In the genomic region with DNA sequence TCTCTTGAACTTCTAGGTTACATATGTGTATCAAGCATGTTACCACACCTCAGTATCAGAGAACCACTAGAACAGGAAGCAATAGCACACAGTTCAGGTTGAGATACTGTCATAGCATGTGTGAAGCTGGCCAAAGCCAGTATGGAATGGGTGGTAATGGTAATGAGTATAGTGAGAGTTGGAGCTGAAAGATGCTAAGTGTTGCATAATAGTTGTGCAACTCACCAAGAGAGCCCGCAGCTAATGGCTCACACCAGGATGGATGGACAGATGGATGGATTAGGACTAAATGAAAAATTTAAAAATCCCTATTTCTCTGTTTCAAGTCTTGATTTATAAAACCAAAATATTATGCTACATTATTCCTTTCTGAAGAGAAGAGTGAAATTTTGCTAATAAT, we compare ENCODE assay signal across 38 cellular contexts. TPM values are rescaled to one million over a fixed set of nuclear protein-coding genes. Genes with fewer than 3 reads are reported as not detected.
"Had no signal": no experiment of that assay in that cellular context is flagged by ENCODE, and none has a peak within 500 bp of the region (broad histone marks: within the 10 kb centered on the region; RNA-seq: fewer than 3 reads in every experiment).

No MANE protein-coding gene starts in this region.

- H3K9me3 Mint-ChIP-seq: activated naive CD4-positive, alpha-beta T cell treated with anti-CD3 and anti-CD28 coated beads for 36 hours; activated naive CD8-positive, alpha-beta T cell treated with anti-CD3 and anti-CD28 coated beads for 36 hours; activated T-helper 1 cell treated with anti-CD3 and anti-CD28 coated beads, Interleukin-12 subunit alpha, Interleukin-12 subunit beta, Interleukin-2, Interleukin-4 antibody, amounts not matched to agents 30 ng/mL and 10 ng/mL and 1 ng/mL, durations not matched to agents 14 hours and 24 hours and 36 hours; brain; stimulated activated memory B cell treated with anti-CD40 and anti-IgM and Interleukin-4, amounts not matched to agents 10 μg/mL and 1 μg/mL and 100 μg/mL, for 72 hours; stimulated activated naive CD8-positive, alpha-beta T cell treated with anti-CD3 and anti-CD28 coated beads, Interleukin-15, amount 100 ng/mL, for 72 hours had no signal

- H3K27me3 Mint-ChIP-seq: activated naive CD8-positive, alpha-beta T cell treated with anti-CD3 and anti-CD28 coated beads for 36 hours; brain; stimulated activated memory B cell treated with anti-CD40 and anti-IgM and Interleukin-4, amounts not matched to agents 10 μg/mL and 1 μg/mL and 100 μg/mL, for 72 hours; stimulated activated naive CD8-positive, alpha-beta T cell treated with anti-CD3 and anti-CD28 coated beads, Interleukin-15, amount 100 ng/mL, for 72 hours had no signal

- H3K9me3 ChIP-seq: adrenal gland, ascending aorta, colonic mucosa, esophagus squamous epithelium, heart right ventricle, psoas muscle, upper lobe of left lung, vagina had no signal

- DNase-seq: activated CD4-positive, alpha-beta T cell treated with anti-CD3 and anti-CD28 coated beads for 48 hours; activated CD4-positive, alpha-beta T cell treated with anti-CD3 and anti-CD28 coated beads, Interleukin-2, amount 50 U/mL, for 48 hours; activated CD8-positive, alpha-beta memory T cell treated with anti-CD3 and anti-CD28 coated beads for 24 hours; activated effector memory CD4-positive, alpha-beta T cell treated with anti-CD3 and anti-CD28 coated beads, Interleukin-2, amount 50 U/mL, for 16 hours; activated naive CD4-positive, alpha-beta T cell treated with anti-CD3 and anti-CD28 coated beads for 36 hours; activated naive CD8-positive, alpha-beta T cell treated with anti-CD3 and anti-CD28 coated beads for 36 hours; adrenal gland; cerebellar nuclear complex; colonic mucosa; effector CD8-positive, alpha-beta T cell; esophagus squamous epithelium; foreskin melanocyte; heart right ventricle; islet precursor cell; left cardiac atrium; left ventricle myocardium superior; midbrain; naive thymus-derived CD4-positive, alpha-beta T cell; nucleus accumbens; psoas muscle; stimulated activated CD4-positive, alpha-beta T cell treated with anti-CD3 and anti-CD28 coated beads, Interleukin-1b, Interleukin-23, amount 100 ng/mL, for 48 hours; stimulated activated CD4-positive, alpha-beta T cell treated with anti-CD3 and anti-CD28 coated beads, Interleukin-4, amount 100 ng/mL, for 4 hours; stimulated activated CD8-positive, alpha-beta memory T cell treated with anti-CD3 and anti-CD28 coated beads, Interleukin-4, amount 100 ng/mL, for 48 hours; stimulated activated naive CD8-positive, alpha-beta T cell treated with anti-CD3 and anti-CD28 coated beads, Interleukin-15, amount 100 ng/mL, for 72 hours; substantia nigra; T-helper 9 cell; upper lobe of left lung; WERI-Rb-1 had no signal

- H3K4me3 ChIP-seq: adrenal gland, ascending aorta, cardiac muscle cell, colonic mucosa, esophagus squamous epithelium, heart right ventricle, psoas muscle, smooth muscle cell, upper lobe of left lung, vagina had no signal

- H3K27me3 ChIP-seq: adrenal gland, ascending aorta, cardiac muscle cell, colonic mucosa, esophagus squamous epithelium, heart right ventricle, upper lobe of left lung, vagina had no signal

- H3K9ac ChIP-seq: parathyroid adenoma had no signal

- H3K4me1 Mint-ChIP-seq: activated naive CD8-positive, alpha-beta T cell treated with anti-CD3 and anti-CD28 coated beads for 36 hours; naive thymus-derived CD4-positive, alpha-beta T cell; stimulated activated memory B cell treated with anti-CD40 and anti-IgM and Interleukin-4, amounts not matched to agents 10 μg/mL and 1 μg/mL and 100 μg/mL, for 72 hours; stimulated activated naive CD8-positive, alpha-beta T cell treated with anti-CD3 and anti-CD28 coated beads, Interleukin-15, amount 100 ng/mL, for 72 hours had no signal

- H3K36me3 ChIP-seq: adrenal gland, ascending aorta, cardiac muscle cell, colonic mucosa, esophagus squamous epithelium, heart right ventricle, upper lobe of left lung, vagina, WERI-Rb-1 had no signal

- ATAC-seq: activated CD4-positive, CD25-positive, alpha-beta regulatory T cell treated with anti-CD3 and anti-CD28 coated beads, Interleukin-2, amount 50 U/mL, for 24 hours; heart right ventricle; left cardiac atrium; left ventricle myocardium superior; naive thymus-derived CD4-positive, alpha-beta T cell; psoas muscle; stimulated activated memory B cell treated with anti-CD40 and anti-IgM and Interleukin-4, amounts not matched to agents 10 μg/mL and 1 μg/mL and 100 μg/mL, for 72 hours; stimulated activated naive CD8-positive, alpha-beta T cell treated with anti-CD3 and anti-CD28 coated beads, Interleukin-15, amount 100 ng/mL, for 72 hours had no signal

- H3K27ac Mint-ChIP-seq: activated naive CD4-positive, alpha-beta T cell treated with anti-CD3 and anti-CD28 coated beads for 36 hours; activated naive CD8-positive, alpha-beta T cell treated with anti-CD3 and anti-CD28 coated beads for 36 hours; activated T-helper 1 cell treated with anti-CD3 and anti-CD28 coated beads, Interleukin-12 subunit alpha, Interleukin-12 subunit beta, Interleukin-2, Interleukin-4 antibody, amounts not matched to agents 30 ng/mL and 10 ng/mL and 1 ng/mL, durations not matched to agents 14 hours and 24 hours and 36 hours; brain; naive thymus-derived CD4-positive, alpha-beta T cell; stimulated activated memory B cell treated with anti-CD40 and anti-IgM and Interleukin-4, amounts not matched to agents 10 μg/mL and 1 μg/mL and 100 μg/mL, for 72 hours; stimulated activated naive CD8-positive, alpha-beta T cell treated with anti-CD3 and anti-CD28 coated beads, Interleukin-15, amount 100 ng/mL, for 72 hours had no signal

- H3K36me3 Mint-ChIP-seq: activated naive CD8-positive, alpha-beta T cell treated with anti-CD3 and anti-CD28 coated beads for 36 hours; brain; naive thymus-derived CD4-positive, alpha-beta T cell; stimulated activated memory B cell treated with anti-CD40 and anti-IgM and Interleukin-4, amounts not matched to agents 10 μg/mL and 1 μg/mL and 100 μg/mL, for 72 hours had no signal

- H3K79me2 ChIP-seq: parathyroid adenoma had no signal

- H3K27ac ChIP-seq: adrenal gland, ascending aorta, cardiac muscle cell, colonic mucosa, epithelial cell of prostate, esophagus squamous epithelium, heart right ventricle, parathyroid adenoma, psoas muscle, upper lobe of left lung, vagina, WERI-Rb-1 had no signal

- H3K4me1 ChIP-seq: adrenal gland, ascending aorta, colonic mucosa, esophagus squamous epithelium, parathyroid adenoma, psoas muscle, upper lobe of left lung, vagina had no signal

- H2AFZ ChIP-seq: parathyroid adenoma had no signal

- H3K4me3 Mint-ChIP-seq: activated naive CD4-positive, alpha-beta T cell treated with anti-CD3 and anti-CD28 coated beads for 36 hours; activated naive CD8-positive, alpha-beta T cell treated with anti-CD3 and anti-CD28 coated beads for 36 hours; activated T-helper 1 cell treated with anti-CD3 and anti-CD28 coated beads, Interleukin-12 subunit alpha, Interleukin-12 subunit beta, Interleukin-2, Interleukin-4 antibody, amounts not matched to agents 30 ng/mL and 10 ng/mL and 1 ng/mL, durations not matched to agents 14 hours and 24 hours and 36 hours; brain; naive thymus-derived CD4-positive, alpha-beta T cell; stimulated activated memory B cell treated with anti-CD40 and anti-IgM and Interleukin-4, amounts not matched to agents 10 μg/mL and 1 μg/mL and 100 μg/mL, for 72 hours; stimulated activated naive CD8-positive, alpha-beta T cell treated with anti-CD3 and anti-CD28 coated beads, Interleukin-15, amount 100 ng/mL, for 72 hours had no signal

- H3K4me2 ChIP-seq: smooth muscle cell had no signal

RNA-seq across cellular contexts. Expression of a gene that starts 53.4 kb away (rescaled TPM):
- total RNA-seq: activated naive CD4-positive, alpha-beta T cell treated with anti-CD3 and anti-CD28 coated beads for 36 hours; activated naive CD8-positive, alpha-beta T cell treated with anti-CD3 and anti-CD28 coated beads for 36 hours; activated T-helper 1 cell treated with anti-CD3 and anti-CD28 coated beads, Interleukin-12 subunit alpha, Interleukin-12 subunit beta, Interleukin-2, Interleukin-4 antibody, amounts not matched to agents 30 ng/mL and 10 ng/mL and 1 ng/mL, durations not matched to agents 14 hours and 24 hours and 36 hours; naive thymus-derived CD4-positive, alpha-beta T cell had no signal
- polyA plus RNA-seq: naive thymus-derived CD4-positive, alpha-beta T cell had no signal
